ENCODE assay signal across 17 cellular contexts in the genomic region with DNA sequence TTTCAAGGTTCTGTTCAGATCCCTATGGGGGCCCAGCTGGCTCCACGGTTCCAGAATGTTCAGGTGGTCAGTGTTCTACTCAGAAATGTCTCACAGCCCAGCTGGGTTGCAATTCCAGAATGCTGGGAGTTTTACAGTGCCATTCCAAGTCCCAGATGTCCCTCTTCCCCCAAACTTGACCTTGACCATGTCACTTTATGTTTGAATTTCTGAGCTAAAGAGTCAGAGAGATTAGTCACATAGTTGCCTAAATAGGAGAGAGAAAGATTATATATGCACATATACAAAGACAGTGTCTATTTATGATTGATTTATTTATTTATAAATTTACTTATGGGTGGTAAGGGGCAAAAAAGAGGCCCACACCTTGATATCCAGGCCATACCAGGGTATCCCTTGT. TPM values are rescaled to one million over a fixed set of nuclear protein-coding genes. Genes with fewer than 3 reads are reported as not detected.
DNase-seq lines count a peak whose midpoint lies in the region; ATAC-seq, FAIRE-seq and TF ChIP-seq lines count a peak whose summit lies in the region.
"Had no signal": no experiment of that assay in that cellular context is flagged by ENCODE, and none has a peak within 500 bp of the region (broad histone marks: within the 10 kb centered on the region; RNA-seq: fewer than 3 reads in every experiment).

No MANE protein-coding gene starts in this region.

- peaks cover 10% of the 10 kb centered on the region for H3K79me1 ChIP-seq in mesenchymal stem cell (replicated peaks; ENCODE audit: low read length, poor library complexity, severe bottlenecking)

- H2BK12ac ChIP-seq in mesenchymal stem cell (ENCODE audit: low read length in 2 of 2): no peak overlapping the region

- CTCF ChIA-PET in A673 (lab: Charles Lee) (interaction anchor here (0.6 to 1.8 kb wide), 5 partner anchors 94 to 350 kb away, joined by 3 to 21 read pairs (median 4); no protein-coding TSS in a partner anchor), WTC11 (lab: Charles Lee) (interaction anchor here (0.6 to 6.5 kb wide), 42 partner anchors 11 to 388 kb away, joined by 3 to 150 read pairs (median 5); partner anchors contain the start of genes AHDC1, CD164L2, FCN3 and MAP3K6)

- no peak overlapping the region for H2AFZ ChIP-seq in mesenchymal stem cell (ENCODE audit: low read depth, low read length)

- H3K4me3 ChIP-seq in A673 (ENCODE audit: low read depth, low read length, poor library complexity, severe bottlenecking): no peak overlapping the region
- H3K4me3 ChIP-seq in mesenchymal stem cell (ENCODE audit: insufficient read depth in 1 of 2, low read depth in 1 of 2, low read length in 2 of 2): no peak overlapping the region
- H3K4me3 ChIP-seq: mucosa of descending colon, SJCRH30 had no signal

- TF ChIP-seq POLR2A in H54 (IDR thresholded peaks at IDR 0.05; ENCODE audit: low read depth, low read length): no peak

- ATAC-seq in WTC11: no peak

- H3K9me3 Mint-ChIP-seq in WTC11: no peaks in the 10 kb centered on the region
- H3K9me3 Mint-ChIP-seq: stimulated activated memory B cell treated with anti-CD40 and anti-IgM and Interleukin-4, amounts not matched to agents 10 μg/mL and 1 μg/mL and 100 μg/mL, for 72 hours had no signal

- H3K14ac ChIP-seq in mesenchymal stem cell (ENCODE audit: low read length in 2 of 2): no peak overlapping the region

- H2BK15ac ChIP-seq in mesenchymal stem cell (ENCODE audit: low read depth, poor library complexity, severe bottlenecking): no peak overlapping the region

- H2AK5ac ChIP-seq in mesenchymal stem cell (ENCODE audit: low read length, severe bottlenecking): no peak overlapping the region

- H3K27ac Mint-ChIP-seq in WTC11: peak overlapping the region; percentile 15; the same call in 1 of the 2 replicates
- H3K27ac Mint-ChIP-seq: activated CD4-positive, alpha-beta T cell treated with anti-CD3 and anti-CD28 coated beads for 36 hours; stimulated activated memory B cell treated with anti-CD40 and anti-IgM and Interleukin-4, amounts not matched to agents 10 μg/mL and 1 μg/mL and 100 μg/mL, for 72 hours had no signal

- H3K36me3 ChIP-seq in A673 (ENCODE audit: insufficient read depth, low read length, poor library complexity, severe bottlenecking): no peaks in the 10 kb centered on the region
- H3K36me3 ChIP-seq in mesenchymal stem cell (ENCODE audit: control insufficient read depth in 1 of 2, insufficient read depth in 2 of 2, low read depth in 1 of 2, low read length in 2 of 2): peaks cover 0 to 6% of the 10 kb centered on the region in 2 experiments
- H3K36me3 ChIP-seq: SJCRH30 had no signal

- H3K9me3 ChIP-seq in A673 (ENCODE audit: low read depth, low read length, poor library complexity, severe bottlenecking): no peaks in the 10 kb centered on the region
- H3K9me3 ChIP-seq in mesenchymal stem cell (ENCODE audit: control insufficient read depth, low read length): no peaks in the 10 kb centered on the region
- H3K9me3 ChIP-seq: mucosa of descending colon, SJCRH30 had no signal

- H3K4me1 Mint-ChIP-seq in WTC11: peaks cover 42% of the 10 kb centered on the region

- H3K36me3 Mint-ChIP-seq in WTC11: no peaks in the 10 kb centered on the region
- H3K36me3 Mint-ChIP-seq: stimulated activated memory B cell treated with anti-CD40 and anti-IgM and Interleukin-4, amounts not matched to agents 10 μg/mL and 1 μg/mL and 100 μg/mL, for 72 hours had no signal

- H4K8ac ChIP-seq in mesenchymal stem cell (ENCODE audit: low read length): no peak overlapping the region

- no peak overlapping the region for H2BK5ac ChIP-seq in mesenchymal stem cell (ENCODE audit: low read depth, low read length, poor library complexity, severe bottlenecking)

- H3K27me3 Mint-ChIP-seq in WTC11 (ENCODE audit: low read depth): no peaks in the 10 kb centered on the region; the same call in 1 of the 2 replicates
- H3K27me3 Mint-ChIP-seq: activated CD4-positive, alpha-beta T cell treated with anti-CD3 and anti-CD28 coated beads for 36 hours; stimulated activated memory B cell treated with anti-CD40 and anti-IgM and Interleukin-4, amounts not matched to agents 10 μg/mL and 1 μg/mL and 100 μg/mL, for 72 hours had no signal

- TF ChIP-seq CTCF in A673 (conservative IDR thresholded peaks at IDR 0.05; ENCODE audit: low read depth, low read length) (no peak), WTC11 (IDR thresholded peaks at IDR 0.05) (no peak)

- no peaks in the 10 kb centered on the region for H3K27me3 ChIP-seq in A673 (replicated peaks; ENCODE audit: insufficient read depth, low read depth, low read length, poor library complexity)
- H3K27me3 ChIP-seq in mesenchymal stem cell (ENCODE audit: control insufficient read depth in 1 of 2, insufficient read depth in 1 of 2, low read length in 2 of 2): peaks cover 0 to 11% of the 10 kb centered on the region in 2 experiments
- H3K27me3 ChIP-seq: SJCRH30 had no signal

- WGBS in mesenchymal stem cell: 85% methylated on average over 1 of the region's 1 CpG

- BruUV-seq in A673 (replicated peaks; lab: Mats Ljungman, UMichigan): TSS peak; percentile 78

- no peak overlapping the region for H4K91ac ChIP-seq in mesenchymal stem cell (ENCODE audit: low read length)

- H3K4me1 ChIP-seq in A673 (ENCODE audit: insufficient read depth, low read length, poor library complexity, severe bottlenecking) (peaks cover 12% of the 10 kb centered on the region), mesenchymal stem cell (ENCODE audit: control insufficient read depth, insufficient read depth, low read depth, low read length) (peaks cover 28% of the 10 kb centered on the region)

- FAIRE-seq in H54 (lab: Jason Lieb, UNC): no peak

- H3K23ac ChIP-seq in mesenchymal stem cell (ENCODE audit: low read length in 2 of 2): no peak overlapping the region

- H2BK120ac ChIP-seq in mesenchymal stem cell (ENCODE audit: low read depth, low read length): no peak overlapping the region

- POLR2A ChIA-PET in A673 (lab: Charles Lee; ENCODE audit: low non-redundant PET) (no interaction called here), WTC11 (lab: Charles Lee) (interaction anchor here (0.8 kb wide), 1 partner anchor 28 kb away, joined by 3 read pairs; the partner anchor contains the start of gene MAP3K6)

- H3K4me2 ChIP-seq in mesenchymal stem cell (ENCODE audit: low read length, poor library complexity, severe bottlenecking): no peak overlapping the region

- H3K4me3 Mint-ChIP-seq in WTC11: no peak overlapping the region
- H3K4me3 Mint-ChIP-seq: activated CD4-positive, alpha-beta T cell treated with anti-CD3 and anti-CD28 coated beads for 36 hours; stimulated activated memory B cell treated with anti-CD40 and anti-IgM and Interleukin-4, amounts not matched to agents 10 μg/mL and 1 μg/mL and 100 μg/mL, for 72 hours had no signal

- intact Hi-C loops in A673 (cut with micrococcal nuclease; ENCODE audit: unreplicated experiment): loop anchor here (5.0 kb wide), 2 partner anchors 267 to 353 kb away; no protein-coding TSS in a partner anchor

- H3K4ac ChIP-seq in mesenchymal stem cell (ENCODE audit: low read depth in 1 of 2, low read length in 2 of 2): no peak overlapping the region

- H3K18ac ChIP-seq in mesenchymal stem cell (ENCODE audit: low read depth in 1 of 2, low read length in 2 of 2): no peak overlapping the region

- no peak overlapping the region for H3K27ac ChIP-seq in A673 (ENCODE audit: low read depth, low read length, poor library complexity, severe bottlenecking)
- no peak overlapping the region for H3K27ac ChIP-seq in mesenchymal stem cell (ENCODE audit: low read length, poor library complexity, severe bottlenecking)
- H3K27ac ChIP-seq: SJCRH30 had no signal

- peak overlapping the region; percentile 75 for H3K9ac ChIP-seq in mesenchymal stem cell (ENCODE audit: low read length)

- no peak for DNase-seq in A673 (ENCODE audit: low spot score)
- DNase-seq in EL: peak; percentile 43
- DNase-seq in WTC11 (ENCODE audit: low spot score): no peak
- peak; percentile 51 for DNase-seq in mesenchymal stem cell
- DNase-seq in RPMI8226: no peak
- DNase-seq in NCI-H146 treated with DMSO at 0.1 percent for 48 hours (lab: John Stamatoyannopoulos, UW; ENCODE audit: unreplicated experiment): no peak
- DNase-seq in amniotic stem cell (lab: John Stamatoyannopoulos, UW): no peak
- DNase-seq in H54 (ENCODE audit: insufficient read length, low spot score): no peak
- DNase-seq: NCI-H187 treated with DMSO at 0.1 percent for 48 hours had no signal

TF ChIP-seq in WTC11, 78 proteins besides CTCF, POLR2A, EP300 and RAD21:
- TF ChIP-seq SOX15 (CRISPR knock-in tag; IDR thresholded peaks at IDR 0.05): no peak
- no peak for TF ChIP-seq ELF4 (CRISPR knock-in tag; IDR thresholded peaks at IDR 0.05; ENCODE audit: low read depth)
- TF ChIP-seq ZNF416 (CRISPR knock-in tag; IDR thresholded peaks at IDR 0.05): no peak
- TF ChIP-seq, protein P1, sequence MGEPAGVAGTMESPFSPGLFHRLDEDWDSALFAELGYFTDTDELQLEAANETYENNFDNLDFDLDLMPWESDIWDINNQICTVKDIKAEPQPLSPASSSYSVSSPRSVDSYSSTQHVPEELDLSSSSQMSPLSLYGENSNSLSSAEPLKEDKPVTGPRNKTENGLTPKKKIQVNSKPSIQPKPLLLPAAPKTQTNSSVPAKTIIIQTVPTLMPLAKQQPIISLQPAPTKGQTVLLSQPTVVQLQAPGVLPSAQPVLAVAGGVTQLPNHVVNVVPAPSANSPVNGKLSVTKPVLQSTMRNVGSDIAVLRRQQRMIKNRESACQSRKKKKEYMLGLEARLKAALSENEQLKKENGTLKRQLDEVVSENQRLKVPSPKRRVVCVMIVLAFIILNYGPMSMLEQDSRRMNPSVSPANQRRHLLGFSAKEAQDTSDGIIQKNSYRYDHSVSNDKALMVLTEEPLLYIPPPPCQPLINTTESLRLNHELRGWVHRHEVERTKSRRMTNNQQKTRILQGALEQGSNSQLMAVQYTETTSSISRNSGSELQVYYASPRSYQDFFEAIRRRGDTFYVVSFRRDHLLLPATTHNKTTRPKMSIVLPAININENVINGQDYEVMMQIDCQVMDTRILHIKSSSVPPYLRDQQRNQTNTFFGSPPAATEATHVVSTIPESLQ (CRISPR knock-in tag; IDR thresholded peaks at IDR 0.05): no peak

RNA-seq across cellular contexts. Expression of gene GPR3, which starts 2.5 kb away (rescaled TPM):
- total RNA-seq in A673 (2021) (3.1 and 4.9 TPM in 2 replicates), WTC11 (2021) (7.8 to 12.4 TPM (median 7.8 TPM) in 3 replicates)
- polyA plus RNA-seq in mesenchymal stem cell (2013, experiment 1 of 2): 3.9 TPM
- polyA plus RNA-seq in mesenchymal stem cell (2013, experiment 2 of 2): 4.4 TPM

RNA-seq across cellular contexts. Expression of gene CD164L2, which starts 11.8 kb away (rescaled TPM):
- not detected in 2 replicates for total RNA-seq in A673 (2021)
- total RNA-seq in WTC11 (2021): 3.0 to 5.5 TPM (median 4.3 TPM) in 3 replicates
- polyA plus RNA-seq in mesenchymal stem cell (2013, experiment 1 of 2): not detected
- not detected for polyA plus RNA-seq in mesenchymal stem cell (2013, experiment 2 of 2)
- total RNA-seq: activated CD4-positive, alpha-beta T cell treated with anti-CD3 and anti-CD28 coated beads for 36 hours; left cardiac atrium; NCI-H460; SJCRH30; urinary bladder had no signal
- polyA plus RNA-seq: AG04450 had no signal

RNA-seq across cellular contexts. Expression of gene FCN3, which starts 20.3 kb away (rescaled TPM):
- not detected in 2 replicates for total RNA-seq in A673 (2021)
- 0.98 to 1.6 TPM (median 1.3 TPM) in 3 replicates for total RNA-seq in WTC11 (2021)
- polyA plus RNA-seq in mesenchymal stem cell (2013, experiment 1 of 2): not detected
- polyA plus RNA-seq in mesenchymal stem cell (2013, experiment 2 of 2): not detected
- total RNA-seq: activated CD4-positive, alpha-beta T cell treated with anti-CD3 and anti-CD28 coated beads for 36 hours; NCI-H460; SJCRH30; urinary bladder had no signal
- polyA plus RNA-seq: AG04450 had no signal

RNA-seq across cellular contexts. Expression of gene MAP3K6, which starts 28.2 kb away (rescaled TPM):
- total RNA-seq in A673 (2021) (2.4 and 2.9 TPM in 2 replicates), WTC11 (2021) (13.3 to 15.0 TPM (median 14.0 TPM) in 3 replicates)
- polyA plus RNA-seq in mesenchymal stem cell (2013, experiment 1 of 2): 27.2 TPM
- 28.1 TPM for polyA plus RNA-seq in mesenchymal stem cell (2013, experiment 2 of 2)

RNA-seq across cellular contexts. Expression of gene SYTL1, which starts 53.1 kb away (rescaled TPM):
- total RNA-seq in A673 (2021) (2.1 and 3.6 TPM in 2 replicates), WTC11 (2021) (18.0 to 19.7 TPM (median 18.5 TPM) in 3 replicates)
- polyA plus RNA-seq in mesenchymal stem cell (2013, experiment 1 of 2): 0.39 TPM
- 0.59 TPM for polyA plus RNA-seq in mesenchymal stem cell (2013, experiment 2 of 2)

Comparison
In these comparisons a context has a peak if more than half of its experiments do, and no peak if none do; other contexts are left out.
1. DNase-seq: peak in EL (single experiment) and mesenchymal stem cell (single experiment); none in A673 (single experiment), WTC11 (single experiment), RPMI8226 (single experiment), NCI-H146 treated with DMSO at 0.1 percent for 48 hours (single experiment), amniotic stem cell (single experiment) and H54 (single experiment).